7 cellular contexts compared by ENCODE assay signal in genomic region chr15:92906563-92907081, GRCh38. TPM values are rescaled to one million over a fixed set of nuclear protein-coding genes. Genes with fewer than 3 reads are reported as not detected.
DNase-seq lines count a peak whose midpoint lies in the region; ATAC-seq and TF ChIP-seq lines count a peak whose summit lies in the region.

No MANE protein-coding gene starts in this region.

- H3K9me3 ChIP-seq in SU-DHL-6 (ENCODE audit: insufficient read depth, low read length) (no peaks in the 10 kb centered on the region), neutrophil (no peaks in the 10 kb centered on the region)

- H3K4me1 ChIP-seq in neutrophil (ENCODE audit: control insufficient read depth in 1 of 2, insufficient read depth in 1 of 2, low read depth in 1 of 2, low read length in 1 of 2) = peaks cover 94% of the 10 kb centered on the region in 2 experiments

- H3K36me3 ChIP-seq in SU-DHL-6 (ENCODE audit: low read length) (peaks cover 16% of the 10 kb centered on the region), neutrophil (no peaks in the 10 kb centered on the region)

- H3K4me3 ChIP-seq in SU-DHL-6 (ENCODE audit: insufficient read depth, low read length, poor library complexity, severe bottlenecking) = peak overlapping the region; percentile 15
- H3K4me3 ChIP-seq in dorsolateral prefrontal cortex = peak overlapping the region in 33 of 59 donors; percentile 0 to 97 (median 74)
- no peak overlapping the region for H3K4me3 ChIP-seq in neutrophil (ENCODE audit: low read depth in 1 of 2, low read length in 1 of 2)

- H3K9me2 ChIP-seq in SU-DHL-6 (replicated peaks; ENCODE audit: insufficient read depth, low read length) = no peaks in the 10 kb centered on the region

- TF ChIP-seq CTCF in SU-DHL-6 (IDR thresholded peaks at IDR 0.05; ENCODE audit: insufficient read depth, low read length, poor library complexity, severe bottlenecking) (no peak), dorsolateral prefrontal cortex (IDR thresholded peaks at IDR 0.05 in 54 of 56, conservative IDR thresholded peaks at IDR 0.05 in 2 of 56; ENCODE audit: low read depth in 1 of 56, partially characterized antibody in 56 of 56) (no peak), neutrophil (IDR thresholded peaks at IDR 0.05) (no peak)

- H2AFZ ChIP-seq in SU-DHL-6 (ENCODE audit: low read depth, low read length, severe bottlenecking) = no peak overlapping the region

- peaks cover 43% of the 10 kb centered on the region for H3F3A ChIP-seq in SU-DHL-6 (ENCODE audit: insufficient read depth)

- peaks cover 97% of the 10 kb centered on the region for H3K79me2 ChIP-seq in SU-DHL-6 (ENCODE audit: insufficient read depth, low read length)

- ATAC-seq in GM18861 (IDR thresholded peaks at IDR 0.05; ENCODE audit: unreplicated experiment) (peak; percentile 39), HG02623 (IDR thresholded peaks at IDR 0.05; ENCODE audit: unreplicated experiment) (peak; percentile 27)

- H3K27ac ChIP-seq in SU-DHL-6 (ENCODE audit: low read depth, low read length) (peak overlapping the region; percentile 80), dorsolateral prefrontal cortex (peak overlapping the region; percentile 85 to 100 (median 99)), neutrophil (peak overlapping the region; percentile 98)

- DNase-seq in dorsolateral prefrontal cortex (no peak), ureter (ENCODE audit: low spot score) (no peak), NCI-H1436 (lab: John Stamatoyannopoulos, UW) (no peak)

- 0 out of 2 replicates have a peak, but pooled peaks cover 4% of the 10 kb centered on the region for H4K20me1 ChIP-seq in SU-DHL-6 (ENCODE audit: low read depth, low read length)

- peak overlapping the region; percentile 87 for H3K4me2 ChIP-seq in SU-DHL-6 (ENCODE audit: low read depth, low read length, poor library complexity, severe bottlenecking)

- intact Hi-C loops in dorsolateral prefrontal cortex (cut with DNase I) = loop anchor here in 1 of 2 donors (10.0 kb wide), 1 partner anchor 192 kb away; no protein-coding TSS in a partner anchor

- no peaks in the 10 kb centered on the region for H3K27me3 ChIP-seq in SU-DHL-6 (ENCODE audit: low read length)
- H3K27me3 ChIP-seq in dorsolateral prefrontal cortex = no peaks in the 10 kb centered on the region
- no peaks in the 10 kb centered on the region for H3K27me3 ChIP-seq in neutrophil

- peak overlapping the region; percentile 86 for H3K9ac ChIP-seq in SU-DHL-6 (ENCODE audit: low read length)

RNA-seq across cellular contexts. Expression of gene CHD2, which starts 6.5 kb away (rescaled TPM):
- 100 to 1,000 TPM; 120 to 227 (median 167) TPM for total RNA-seq in dorsolateral prefrontal cortex
- total RNA-seq in ureter = 193 TPM

Comparison
In these comparisons a context has a peak if more than half of its experiments do, and no peak if none do; other contexts are left out.
1. H3K4me3 ChIP-seq: peak in SU-DHL-6 (single experiment) and dorsolateral prefrontal cortex (33 of 59); none in neutrophil (0 of 2).
2. Peak in every context shown above with its lines, with median percentiles within 50 percentile points of each other: H3K27ac ChIP-seq.